ENCODE assay signal across 16 cellular contexts in genomic region chr1:51576085-51576444, GRCh38. TPM values are rescaled to one million over a fixed set of nuclear protein-coding genes. Genes with fewer than 3 reads are reported as not detected.
DNase-seq lines count a peak whose midpoint lies in the region; ATAC-seq and TF ChIP-seq lines count a peak whose summit lies in the region.
"Had no signal": no experiment of that assay in that cellular context is flagged by ENCODE, and none has a peak within 500 bp of the region (broad histone marks: within the 10 kb centered on the region; RNA-seq: fewer than 3 reads in every experiment).

No MANE protein-coding gene starts in this region.

- no peak overlapping the region for H3K27ac Mint-ChIP-seq in activated naive CD4-positive, alpha-beta T cell treated with anti-CD3 and anti-CD28 coated beads, Interleukin-2, amount 50 U/mL, for 24 hours
- no peak overlapping the region for H3K27ac Mint-ChIP-seq in activated naive CD4-positive, alpha-beta T cell treated with anti-CD3 and anti-CD28 coated beads for 36 hours
- peak overlapping the region; percentile 81 for H3K27ac Mint-ChIP-seq in activated naive CD8-positive, alpha-beta T cell treated with anti-CD3 and anti-CD28 coated beads, Interleukin-2, amount 10 ng/mL, durations not matched to agents 7 days and 5 days

- CTCF ChIA-PET in activated naive CD4-positive, alpha-beta T cell treated with anti-CD3 and anti-CD28 coated beads for 36 hours (lab: Charles Lee): no interaction called here

- H3K4me3 ChIP-seq in Loucy (ENCODE audit: low read length, poor library complexity, severe bottlenecking) (peak overlapping the region; percentile 66), testis (no peak overlapping the region), esophagus squamous epithelium (no peak overlapping the region)
- H3K4me3 ChIP-seq: gastrocnemius medialis, sigmoid colon had no signal

- no peak for TF ChIP-seq POLR2A in testis (IDR thresholded peaks at IDR 0.05)
- no peak for TF ChIP-seq POLR2A in esophagus squamous epithelium (IDR thresholded peaks at IDR 0.05)

- TF ChIP-seq CTCF in Loucy (conservative IDR thresholded peaks at IDR 0.05; ENCODE audit: low read length) (no peak), testis (IDR thresholded peaks at IDR 0.05) (no peak), esophagus squamous epithelium (IDR thresholded peaks at IDR 0.05) (no peak)

- peak overlapping the region; percentile 67 for H3K9ac ChIP-seq in Loucy (ENCODE audit: low read depth, low read length, poor library complexity, severe bottlenecking)

- no peaks in the 10 kb centered on the region for H4K20me1 ChIP-seq in Loucy (ENCODE audit: insufficient read depth, low read length, poor library complexity, severe bottlenecking)

- POLR2A ChIA-PET in activated naive CD8-positive, alpha-beta T cell treated with anti-CD3 and anti-CD28 coated beads, Interleukin-2, amount 10 ng/mL, durations not matched to agents 7 days and 5 days (lab: Charles Lee): interaction anchor here (0.9 to 1.5 kb wide), 2 partner anchors 12 to 57 kb away, joined by 3 read pairs; partner anchors contain the start of gene EPS15

- H3K9me2 ChIP-seq in Loucy (replicated peaks; ENCODE audit: low read depth, low read length): no peaks in the 10 kb centered on the region

- H3K36me3 ChIP-seq in Loucy (ENCODE audit: insufficient read depth, low read length) (no peaks in the 10 kb centered on the region), testis (ENCODE audit: low read depth, missing control alignments) (no peaks in the 10 kb centered on the region), esophagus squamous epithelium (no peaks in the 10 kb centered on the region)
- H3K36me3 ChIP-seq: gastrocnemius medialis, sigmoid colon had no signal

- H3K36me3 Mint-ChIP-seq in activated naive CD4-positive, alpha-beta T cell treated with anti-CD3 and anti-CD28 coated beads, Interleukin-2, amount 50 U/mL, for 24 hours: no peaks in the 10 kb centered on the region
- H3K36me3 Mint-ChIP-seq in activated naive CD4-positive, alpha-beta T cell treated with anti-CD3 and anti-CD28 coated beads for 36 hours (ENCODE audit: low read depth): no peaks in the 10 kb centered on the region
- peaks cover 8% of the 10 kb centered on the region for H3K36me3 Mint-ChIP-seq in activated naive CD8-positive, alpha-beta T cell treated with anti-CD3 and anti-CD28 coated beads, Interleukin-2, amount 10 ng/mL, durations not matched to agents 7 days and 5 days

- H3K9me3 Mint-ChIP-seq in activated naive CD4-positive, alpha-beta T cell treated with anti-CD3 and anti-CD28 coated beads, Interleukin-2, amount 50 U/mL, for 24 hours: no peaks in the 10 kb centered on the region
- H3K9me3 Mint-ChIP-seq in activated naive CD4-positive, alpha-beta T cell treated with anti-CD3 and anti-CD28 coated beads for 36 hours: peaks cover 2% of the 10 kb centered on the region
- peaks cover 4% of the 10 kb centered on the region for H3K9me3 Mint-ChIP-seq in activated naive CD8-positive, alpha-beta T cell treated with anti-CD3 and anti-CD28 coated beads, Interleukin-2, amount 10 ng/mL, durations not matched to agents 7 days and 5 days

- peaks cover 23% of the 10 kb centered on the region for H3F3A ChIP-seq in Loucy (ENCODE audit: low read depth)

- no peaks in the 10 kb centered on the region for H3K9me3 ChIP-seq in Loucy (ENCODE audit: insufficient read depth, low read depth, low read length)
- no peaks in the 10 kb centered on the region for H3K9me3 ChIP-seq in testis
- H3K9me3 ChIP-seq in esophagus squamous epithelium: no peaks in the 10 kb centered on the region
- H3K9me3 ChIP-seq: gastrocnemius medialis, sigmoid colon had no signal

- H3K27ac ChIP-seq in testis (peak overlapping the region; percentile 42 to 58), esophagus squamous epithelium (no peak overlapping the region)
- H3K27ac ChIP-seq: gastrocnemius medialis, RWPE1, sigmoid colon had no signal

- peaks cover 26% of the 10 kb centered on the region for H3K4me1 Mint-ChIP-seq in activated naive CD4-positive, alpha-beta T cell treated with anti-CD3 and anti-CD28 coated beads, Interleukin-2, amount 50 U/mL, for 24 hours
- peaks cover 23% of the 10 kb centered on the region for H3K4me1 Mint-ChIP-seq in activated naive CD4-positive, alpha-beta T cell treated with anti-CD3 and anti-CD28 coated beads for 36 hours (ENCODE audit: low read depth)
- H3K4me1 Mint-ChIP-seq in activated naive CD8-positive, alpha-beta T cell treated with anti-CD3 and anti-CD28 coated beads, Interleukin-2, amount 10 ng/mL, durations not matched to agents 7 days and 5 days: peaks cover 46% of the 10 kb centered on the region

- peak; percentile 76 for ATAC-seq in activated naive CD8-positive, alpha-beta T cell treated with anti-CD3 and anti-CD28 coated beads, Interleukin-2, amount 10 ng/mL, durations not matched to agents 7 days and 5 days (ENCODE audit: low read depth)
- ATAC-seq: gastrocnemius medialis had no signal

- intact Hi-C loops in activated naive CD4-positive, alpha-beta T cell treated with anti-CD3 and anti-CD28 coated beads for 36 hours (cut with micrococcal nuclease): no loop called here
- intact Hi-C loops in testis (cut with DNase I; ENCODE audit: low total_unique reads): no loop called here
- intact Hi-C loops in esophagus squamous epithelium (cut with DNase I): no loop called here

- peak overlapping the region; percentile 8 for H3K4me3 Mint-ChIP-seq in activated naive CD4-positive, alpha-beta T cell treated with anti-CD3 and anti-CD28 coated beads, Interleukin-2, amount 50 U/mL, for 24 hours
- H3K4me3 Mint-ChIP-seq in activated naive CD4-positive, alpha-beta T cell treated with anti-CD3 and anti-CD28 coated beads for 36 hours: no peak overlapping the region
- H3K4me3 Mint-ChIP-seq in activated naive CD8-positive, alpha-beta T cell treated with anti-CD3 and anti-CD28 coated beads, Interleukin-2, amount 10 ng/mL, durations not matched to agents 7 days and 5 days: peak overlapping the region; percentile 36

- H3K4me1 ChIP-seq in Loucy (ENCODE audit: insufficient read depth, low read length, poor library complexity, severe bottlenecking) (peaks cover 72% of the 10 kb centered on the region), testis (peaks cover 16% of the 10 kb centered on the region), esophagus squamous epithelium (peaks cover 0 to 5% (median 0%) of the 10 kb centered on the region in 3 donors)
- H3K4me1 ChIP-seq: sigmoid colon had no signal

- H3K27me3 ChIP-seq in Loucy (ENCODE audit: insufficient read depth, low read length, poor library complexity, severe bottlenecking) (no peaks in the 10 kb centered on the region), testis (no peaks in the 10 kb centered on the region), esophagus squamous epithelium (no peaks in the 10 kb centered on the region)
- H3K27me3 ChIP-seq: gastrocnemius medialis, sigmoid colon had no signal

- no peak for DNase-seq in activated naive CD4-positive, alpha-beta T cell treated with anti-CD3 and anti-CD28 coated beads for 36 hours
- no peak for DNase-seq in activated naive CD8-positive, alpha-beta T cell treated with anti-CD3 and anti-CD28 coated beads, Interleukin-2, amount 10 ng/mL, durations not matched to agents 7 days and 5 days
- DNase-seq in testis: no peak
- DNase-seq in NCI-H345 treated with DMSO at 0.1 percent for 48 hours (lab: John Stamatoyannopoulos, UW; ENCODE audit: unreplicated experiment): no peak
- no peak for DNase-seq in iPS-NIHi7 (ENCODE audit: extremely low spot score)
- no peak for DNase-seq in esophagus squamous epithelium (lab: John Stamatoyannopoulos, UW)
- DNase-seq: caudate nucleus; DMS53; gastrocnemius medialis; NCI-H2107; NCI-H774; sigmoid colon; stimulated activated CD4-positive, alpha-beta T cell treated with anti-CD3 and anti-CD28 coated beads, Interleukin-4, amount 100 ng/mL, for 1 hour had no signal

- H3K79me2 ChIP-seq in Loucy (ENCODE audit: insufficient read depth, low read length): no peaks in the 10 kb centered on the region

- no peaks in the 10 kb centered on the region for H3K27me3 Mint-ChIP-seq in activated naive CD4-positive, alpha-beta T cell treated with anti-CD3 and anti-CD28 coated beads, Interleukin-2, amount 50 U/mL, for 24 hours
- H3K27me3 Mint-ChIP-seq in activated naive CD4-positive, alpha-beta T cell treated with anti-CD3 and anti-CD28 coated beads for 36 hours (ENCODE audit: low read depth): no peaks in the 10 kb centered on the region
- H3K27me3 Mint-ChIP-seq in activated naive CD8-positive, alpha-beta T cell treated with anti-CD3 and anti-CD28 coated beads, Interleukin-2, amount 10 ng/mL, durations not matched to agents 7 days and 5 days: no peaks in the 10 kb centered on the region

- peak overlapping the region; percentile 75 for H3K4me2 ChIP-seq in Loucy (ENCODE audit: low read depth, low read length, poor library complexity, severe bottlenecking)

- peak overlapping the region; percentile 57; the same call in 1 of the 2 replicates for H2AFZ ChIP-seq in Loucy (ENCODE audit: low read length)

- 64 to 68% methylated on average over 2 of the region's 2 CpGs for WGBS in testis, 2 donors
- 59 to 64% methylated on average over 2 of the region's 2 CpGs for WGBS in esophagus squamous epithelium, 2 donors

RNA-seq across cellular contexts. Expression of gene OSBPL9, which starts 40.8 kb away (rescaled TPM):
- 10 to 100 TPM; 38.2 to 40.7 TPM for total RNA-seq in activated naive CD4-positive, alpha-beta T cell treated with anti-CD3 and anti-CD28 coated beads for 36 hours
- 10 to 100 TPM; 50.8 to 51.1 TPM for total RNA-seq in activated naive CD8-positive, alpha-beta T cell treated with anti-CD3 and anti-CD28 coated beads, Interleukin-2, amount 10 ng/mL, durations not matched to agents 7 days and 5 days
- total RNA-seq in testis (100 to 1,000 TPM; 117 to 160 TPM), esophagus squamous epithelium (10 to 100 TPM; 13.9 to 71.9 (median 37.4) TPM)
- 59.3 TPM for polyA plus RNA-seq in testis (ENCODE audit: insufficient read depth, low read depth, low replicate concordance)

RNA-seq across cellular contexts. Expression of gene EPS15, which starts 57.0 kb away (rescaled TPM):
- total RNA-seq in activated naive CD4-positive, alpha-beta T cell treated with anti-CD3 and anti-CD28 coated beads for 36 hours: 10 to 100 TPM; 56.0 to 57.0 TPM
- total RNA-seq in activated naive CD8-positive, alpha-beta T cell treated with anti-CD3 and anti-CD28 coated beads, Interleukin-2, amount 10 ng/mL, durations not matched to agents 7 days and 5 days: 10 to 100 TPM; 75.7 to 77.1 TPM
- total RNA-seq in testis: 100 to 1,000 TPM; 108 to 127 TPM
- polyA plus RNA-seq in testis (ENCODE audit: insufficient read depth, low read depth, low replicate concordance): 77.2 TPM
- 10 to 100 TPM; 24.8 to 86.8 (median 46.8) TPM for total RNA-seq in esophagus squamous epithelium

Comparison
In these comparisons a context has a peak if more than half of its experiments do, and no peak if none do; other contexts are left out.
1. H3K27ac ChIP-seq: peak in testis (2 of 2); none in esophagus squamous epithelium (0 of 4).